Comparison of ENCODE assay signal across 14 cellular contexts in the genomic region with DNA sequence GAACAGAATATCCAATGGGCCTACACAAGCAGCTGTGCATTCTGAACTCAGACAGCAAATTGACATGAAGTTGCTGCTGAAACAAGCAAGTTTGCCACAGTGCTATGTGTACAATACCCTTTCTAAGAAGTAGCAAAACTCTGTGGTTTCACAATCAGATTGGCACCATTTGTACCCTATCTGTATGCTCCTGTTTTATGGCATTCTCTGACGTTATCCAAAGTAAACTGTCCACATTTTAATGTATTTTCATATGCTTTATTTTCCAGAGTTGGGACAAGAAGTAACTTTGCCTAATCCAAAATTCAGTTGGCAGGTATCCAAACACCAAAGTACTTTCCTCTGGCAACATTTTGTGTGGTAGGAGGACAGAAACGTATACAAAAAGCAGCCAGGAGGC.
"Had no signal": no experiment of that assay in that cellular context is flagged by ENCODE, and none has a peak within 500 bp of the region (broad histone marks: within the 10 kb centered on the region; RNA-seq: fewer than 3 reads in every experiment).

No MANE protein-coding gene starts in this region.

- H3K9me3 Mint-ChIP-seq: activated T-helper 17 cell treated with anti-CD3 and anti-CD28 coated beads, Interleukin-2, amount 50 U/mL, for 72 hours; neural crest cell had no signal

- H3K9me3 ChIP-seq: heart right ventricle, ovary, uterus had no signal

- H3K36me3 ChIP-seq: heart right ventricle, ovary, uterus had no signal

- H3K27ac Mint-ChIP-seq: activated T-helper 17 cell treated with anti-CD3 and anti-CD28 coated beads, Interleukin-2, amount 50 U/mL, for 72 hours had no signal

- H3K4me1 Mint-ChIP-seq: activated T-helper 17 cell treated with anti-CD3 and anti-CD28 coated beads, Interleukin-2, amount 50 U/mL, for 72 hours had no signal

- DNase-seq: activated CD4-positive, alpha-beta T cell treated with anti-CD3 and anti-CD28 coated beads, Interleukin-2, amount 50 U/mL, for 1 hour; activated CD4-positive, CD25-positive, alpha-beta regulatory T cell; activated naive CD4-positive, alpha-beta T cell treated with anti-CD3 and anti-CD28 coated beads, Interleukin-2, amount 50 U/mL, for 16 hours; activated T-cell treated with anti-CD3 and anti-CD28 coated beads for 4 hours; amniotic stem cell; islet precursor cell; ovary; uterus had no signal

- H3K4me1 ChIP-seq: uterus had no signal

- H3K27ac ChIP-seq: ovary, uterus had no signal

- H3K27me3 ChIP-seq: heart right ventricle, ovary, uterus had no signal

- FAIRE-seq: endometrium, frontal cortex, small intestine had no signal

- H3K4me3 ChIP-seq: heart right ventricle, ovary, uterus had no signal

- H3K4me3 Mint-ChIP-seq: activated T-helper 17 cell treated with anti-CD3 and anti-CD28 coated beads, Interleukin-2, amount 50 U/mL, for 72 hours; neural crest cell had no signal
